8 cellular contexts compared by ENCODE assay signal in the genomic region with DNA sequence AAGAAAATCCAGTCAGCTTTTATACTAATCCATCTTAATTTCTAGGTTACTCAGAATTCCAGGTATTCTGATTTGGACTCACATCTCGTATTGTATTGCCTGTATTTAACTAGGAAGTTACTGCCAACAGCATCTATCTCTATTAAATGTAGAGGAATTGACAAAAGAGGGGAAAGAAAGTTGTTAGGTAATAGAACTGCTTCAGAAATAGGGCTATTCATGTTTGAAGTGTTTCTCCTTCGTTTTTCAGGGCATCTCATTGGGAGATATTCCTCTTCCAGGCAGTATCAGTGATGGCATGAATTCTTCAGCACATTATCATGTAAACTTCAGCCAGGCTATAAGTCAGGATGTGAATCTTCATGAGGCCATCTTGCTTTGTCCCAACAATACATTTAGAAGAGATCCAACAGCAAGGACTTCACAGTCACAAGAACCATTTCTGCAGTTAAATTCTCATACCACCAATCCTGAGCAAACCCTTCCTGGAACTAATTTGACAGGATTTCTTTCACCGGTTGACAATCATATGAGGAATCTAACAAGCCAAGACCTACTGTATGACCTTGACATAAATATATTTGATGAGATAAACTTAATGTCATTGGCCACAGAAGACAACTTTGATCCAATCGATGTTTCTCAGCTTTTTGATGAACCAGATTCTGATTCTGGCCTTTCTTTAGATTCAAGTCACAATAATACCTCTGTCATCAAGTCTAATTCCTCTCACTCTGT. TPM values are rescaled to one million over a fixed set of nuclear protein-coding genes. Genes with fewer than 3 reads are reported as not detected.
A peak's percentile ranks its signal among the peaks of the same experiment; 100 is the strongest.
DNase-seq lines count a peak whose midpoint lies in the region; ATAC-seq and TF ChIP-seq lines count a peak whose summit lies in the region.
"Not testable (repeated sequence)": the region's sequence is repeated elsewhere in the genome, so short reads cannot be mapped to it uniquely, and the experiment has no call there.

No MANE protein-coding gene starts in this region.

- not testable (repeated sequence) for TF ChIP-seq CTCF in CD8-positive, alpha-beta T cell (IDR thresholded peaks at IDR 0.05); HCT116 (IDR thresholded peaks at IDR 0.05 in 2 of 3, conservative IDR thresholded peaks at IDR 0.05 in 1 of 3; ENCODE audit: borderline replicate concordance in 1 of 3, insufficient read depth in 1 of 3, low read depth in 2 of 3, low read length in 2 of 3); OCI-LY3 (IDR thresholded peaks at IDR 0.05; ENCODE audit: low read depth, low read length); VCaP (conservative IDR thresholded peaks at IDR 0.05); endothelial cell (IDR thresholded peaks at IDR 0.05; ENCODE audit: unreplicated experiment); natural killer cell (IDR thresholded peaks at IDR 0.05); type B pancreatic cell (conservative IDR thresholded peaks at IDR 0.05)

- H3K4me1 Mint-ChIP-seq in CD8-positive, alpha-beta T cell (ENCODE audit: low read depth), result peaks cover 71% of the 10 kb centered on the region
- peaks cover 51% of the 10 kb centered on the region for H3K4me1 Mint-ChIP-seq in activated naive CD4-positive, alpha-beta T cell treated with anti-CD3 and anti-CD28 coated beads, Interleukin-2, amount 10 ng/mL, durations not matched to agents 7 days and 5 days
- not testable (repeated sequence) for H3K4me1 Mint-ChIP-seq in endothelial cell (ENCODE audit: unreplicated experiment); type B pancreatic cell (ENCODE audit: unreplicated experiment)
- H3K4me1 Mint-ChIP-seq in natural killer cell, result peaks cover 83 to 87% of the 10 kb centered on the region in 2 donors

- not testable (repeated sequence) for TF ChIP-seq RAD21 in HCT116 (IDR thresholded peaks at IDR 0.05; ENCODE audit: low read depth)

- not testable (repeated sequence) for H3K79me2 ChIP-seq in HCT116 (ENCODE audit: insufficient read depth, low read length)
- peaks cover 20% of the 10 kb centered on the region for H3K79me2 ChIP-seq in OCI-LY3 (ENCODE audit: low read length)

- H3K27me3 ChIP-seq in CD8-positive, alpha-beta T cell (ENCODE audit: insufficient read depth, low read length); HCT116 (ENCODE audit: insufficient read depth, low read length); OCI-LY3 (ENCODE audit: low read depth, low read length): not testable (repeated sequence)

- RAD21 ChIA-PET in HCT116 (lab: Charles Lee; ENCODE audit: low non-redundant PET in 1 of 2, low total read pairs in 2 of 2, uncharacterized antibody in 2 of 2, unreplicated experiment in 2 of 2), result not testable (repeated sequence)

- not testable (repeated sequence) for H3K9me2 ChIP-seq in HCT116 (ENCODE audit: insufficient read depth)

- POLR2A ChIA-PET in CD8-positive, alpha-beta T cell (lab: Charles Lee), result interaction anchor here (1.1 to 13.6 kb wide), 4 partner anchors 12 to 94 kb away, joined by 3 to 241 read pairs (median 8); a partner anchor contains a TSS
- POLR2A ChIA-PET in HCT116 (lab: Charles Lee), result not testable (repeated sequence)

- not testable (repeated sequence) for ATAC-seq in CD8-positive, alpha-beta T cell; HCT116; natural killer cell

- not testable (repeated sequence) for BruUV-seq in HCT116 (replicated peaks; lab: Mats Ljungman, UMichigan)

- intact Hi-C loops in CD8-positive, alpha-beta T cell (cut with DNase I, micrococcal nuclease); natural killer cell (cut with micrococcal nuclease): not testable (repeated sequence)
- intact Hi-C loops in HCT116 (cut with micrococcal nuclease), result loop anchor here (5.0 kb wide), 1 partner anchor 92 kb away; no protein-coding TSS in a partner anchor

- H3K4me1 ChIP-seq in CD8-positive, alpha-beta T cell (ENCODE audit: insufficient read depth, low read length), result peaks cover 30% of the 10 kb centered on the region
- H3K4me1 ChIP-seq in HCT116 (ENCODE audit: control insufficient read depth in 1 of 2, insufficient read depth in 2 of 2, low read length in 2 of 2); OCI-LY3 (ENCODE audit: low read length): not testable (repeated sequence)

- H3K4me3 Mint-ChIP-seq in CD8-positive, alpha-beta T cell; activated naive CD4-positive, alpha-beta T cell treated with anti-CD3 and anti-CD28 coated beads, Interleukin-2, amount 10 ng/mL, durations not matched to agents 7 days and 5 days; endothelial cell (ENCODE audit: unreplicated experiment); type B pancreatic cell: not testable (repeated sequence)
- H3K4me3 Mint-ChIP-seq in natural killer cell, result peak overlapping the region; percentile 43

- CTCF ChIA-PET in CD8-positive, alpha-beta T cell (lab: Charles Lee), result interaction anchor here (0.8 to 5.9 kb wide), 3 partner anchors 13 to 181 kb away, joined by 3 to 23 read pairs (median 5); no protein-coding TSS in a partner anchor
- CTCF ChIA-PET in HCT116 (lab: Charles Lee), result not testable (repeated sequence)
- CTCF ChIA-PET in activated naive CD4-positive, alpha-beta T cell treated with anti-CD3 and anti-CD28 coated beads, Interleukin-2, amount 10 ng/mL, durations not matched to agents 7 days and 5 days (lab: Charles Lee), result interaction anchor here (1.3 to 7.5 kb wide), 3 partner anchors 33 to 101 kb away, joined by 3 to 41 read pairs (median 3); no protein-coding TSS in a partner anchor

- not testable (repeated sequence) for TF ChIP-seq POLR2A in HCT116 (IDR thresholded peaks at IDR 0.05; ENCODE audit: borderline replicate concordance, extremely low read depth, insufficient read depth, insufficient read length)

- H3K36me3 Mint-ChIP-seq in CD8-positive, alpha-beta T cell, result peaks cover 30% of the 10 kb centered on the region
- peaks cover 58% of the 10 kb centered on the region for H3K36me3 Mint-ChIP-seq in activated naive CD4-positive, alpha-beta T cell treated with anti-CD3 and anti-CD28 coated beads, Interleukin-2, amount 10 ng/mL, durations not matched to agents 7 days and 5 days
- H3K36me3 Mint-ChIP-seq in endothelial cell (ENCODE audit: low read depth, unreplicated experiment) (peaks cover 12% of the 10 kb centered on the region), type B pancreatic cell (peaks cover 17% of the 10 kb centered on the region)
- not testable (repeated sequence) for H3K36me3 Mint-ChIP-seq in natural killer cell

- H3K27me3 Mint-ChIP-seq in CD8-positive, alpha-beta T cell (ENCODE audit: low read depth); activated naive CD4-positive, alpha-beta T cell treated with anti-CD3 and anti-CD28 coated beads, Interleukin-2, amount 10 ng/mL, durations not matched to agents 7 days and 5 days; endothelial cell (ENCODE audit: unreplicated experiment); natural killer cell (ENCODE audit: low read depth in 2 of 2); type B pancreatic cell: not testable (repeated sequence)

- H2AFZ ChIP-seq in HCT116 (ENCODE audit: low read depth, low read length, poor library complexity, severe bottlenecking); OCI-LY3 (ENCODE audit: low read depth, low read length): not testable (repeated sequence)

- H3K4me2 ChIP-seq in HCT116 (ENCODE audit: low read length); OCI-LY3 (ENCODE audit: low read length): not testable (repeated sequence)

- not testable (repeated sequence) for H3K4me3 ChIP-seq in CD8-positive, alpha-beta T cell (ENCODE audit: low read depth, low read length); HCT116 (replicated peaks in 1 of 2; ENCODE audit: low read depth in 1 of 2, low read length in 2 of 2); OCI-LY3 (ENCODE audit: low read length)

- not testable (repeated sequence) for H3K27ac ChIP-seq in CD8-positive, alpha-beta T cell (ENCODE audit: low read depth, low read length)
- peak overlapping the region; percentile 28; the same call in 1 of the 2 replicates for H3K27ac ChIP-seq in HCT116 (ENCODE audit: low read depth, low read length)
- peak overlapping the region; percentile 43 for H3K27ac ChIP-seq in OCI-LY3 (ENCODE audit: low read length)
- peak overlapping the region; percentile 2; the same call in 1 of the 2 replicates for H3K27ac ChIP-seq in VCaP

- H4K20me1 ChIP-seq in HCT116 (ENCODE audit: insufficient read depth), result peaks cover 37% of the 10 kb centered on the region; the same call in 1 of the 2 replicates
- H4K20me1 ChIP-seq in OCI-LY3 (ENCODE audit: insufficient read depth, low read length), result peaks cover 31% of the 10 kb centered on the region

- H3K9me3 Mint-ChIP-seq in CD8-positive, alpha-beta T cell; activated naive CD4-positive, alpha-beta T cell treated with anti-CD3 and anti-CD28 coated beads, Interleukin-2, amount 10 ng/mL, durations not matched to agents 7 days and 5 days; endothelial cell (ENCODE audit: unreplicated experiment); natural killer cell; type B pancreatic cell: not testable (repeated sequence)

- peak overlapping the region; percentile 79 for H3K27ac Mint-ChIP-seq in CD8-positive, alpha-beta T cell
- H3K27ac Mint-ChIP-seq in activated naive CD4-positive, alpha-beta T cell treated with anti-CD3 and anti-CD28 coated beads, Interleukin-2, amount 10 ng/mL, durations not matched to agents 7 days and 5 days, result peak overlapping the region; percentile 68
- peak overlapping the region; percentile 26 for H3K27ac Mint-ChIP-seq in endothelial cell (ENCODE audit: unreplicated experiment)
- peak overlapping the region; percentile 100 for H3K27ac Mint-ChIP-seq in natural killer cell
- H3K27ac Mint-ChIP-seq in type B pancreatic cell, result peak overlapping the region; percentile 50

- H3K9ac ChIP-seq in HCT116 (ENCODE audit: low read length); OCI-LY3 (ENCODE audit: low read length): not testable (repeated sequence)

- not testable (repeated sequence) for H3K9me3 ChIP-seq in CD8-positive, alpha-beta T cell (ENCODE audit: low read length); HCT116 (ENCODE audit: control insufficient read depth in 1 of 2, insufficient read depth in 1 of 2, low read depth in 1 of 2, low read length in 2 of 2); OCI-LY3 (ENCODE audit: insufficient read depth, low read length)

- peaks cover 12% of the 10 kb centered on the region for H3K36me3 ChIP-seq in CD8-positive, alpha-beta T cell (ENCODE audit: insufficient read depth, low read length)
- not testable (repeated sequence) for H3K36me3 ChIP-seq in HCT116 (ENCODE audit: control insufficient read depth in 1 of 2, insufficient read depth in 2 of 2, low read length in 2 of 2)
- peaks cover 33% of the 10 kb centered on the region for H3K36me3 ChIP-seq in OCI-LY3 (replicated peaks; ENCODE audit: low read depth, low read length)

- not testable (repeated sequence) for DNase-seq in CD8-positive, alpha-beta T cell; HCT116 (ENCODE audit: low read depth, low spot score); activated naive CD4-positive, alpha-beta T cell treated with anti-CD3 and anti-CD28 coated beads, Interleukin-2, amount 10 ng/mL, durations not matched to agents 7 days and 5 days; endothelial cell (ENCODE audit: low spot score); natural killer cell; type B pancreatic cell (ENCODE audit: extremely low spot score, unreplicated experiment)

RNA-seq across cellular contexts. Expression of a gene that starts 16.1 kb away (rescaled TPM):
- total RNA-seq in CD8-positive, alpha-beta T cell, result 100 to 1,000 TPM; 241 to 247 TPM
- total RNA-seq in HCT116 (2021; ENCODE audit: unreplicated experiment) (870 TPM), endothelial cell (ENCODE audit: unreplicated experiment) (623 TPM), natural killer cell (100 to 1,000 TPM; 473 to 627 (median 585) TPM), type B pancreatic cell (ENCODE audit: low replicate concordance) (441 and 733 TPM in 2 replicates)
- 635 and 851 TPM in 2 replicates for polyA plus RNA-seq in HCT116 (2012)

RNA-seq across cellular contexts. Expression of a gene that starts 17.1 kb away (rescaled TPM):
- 100 to 1,000 TPM; 103 to 106 TPM for total RNA-seq in CD8-positive, alpha-beta T cell
- total RNA-seq in HCT116 (2021; ENCODE audit: unreplicated experiment), result 274 TPM
- polyA plus RNA-seq in HCT116 (2012), result 57.7 and 80.0 TPM in 2 replicates
- total RNA-seq in endothelial cell (ENCODE audit: unreplicated experiment), result 146 TPM
- 100 to 1,000 TPM; 103 to 126 (median 109) TPM for total RNA-seq in natural killer cell
- total RNA-seq in type B pancreatic cell (ENCODE audit: low replicate concordance), result 108 and 188 TPM in 2 replicates

RNA-seq across cellular contexts. Expression of a gene that starts 32.5 kb away (rescaled TPM):
- total RNA-seq in CD8-positive, alpha-beta T cell, result under 1 TPM; 0.43 to 0.50 TPM
- total RNA-seq in HCT116 (2021; ENCODE audit: unreplicated experiment), result 27.0 TPM
- polyA plus RNA-seq in HCT116 (2012), result 9.7 and 16.0 TPM in 2 replicates
- total RNA-seq in endothelial cell (ENCODE audit: unreplicated experiment), result 2.8 TPM
- 1 to 10 TPM in 1 of 3 donors, under 1 TPM in 2; 0.68 to 2.0 (median 1.00) TPM for total RNA-seq in natural killer cell
- 6.5 and 10.5 TPM in 2 replicates for total RNA-seq in type B pancreatic cell (ENCODE audit: low replicate concordance)

Comparison
In these comparisons a context has a peak if more than half of its experiments do, and no peak if none do; other contexts are left out.
1. H3K27ac Mint-ChIP-seq: peak in every context shown above with its lines; median percentile 100 in natural killer cell; 79 in CD8-positive, alpha-beta T cell; 68 in activated naive CD4-positive, alpha-beta T cell treated with anti-CD3 and anti-CD28 coated beads, Interleukin-2, amount 10 ng/mL, durations not matched to agents 7 days and 5 days; 50 in type B pancreatic cell; 26 in endothelial cell.